ENCODE assay signal across 13 cellular contexts in genomic region chr18:7872569-7872968, GRCh38.
A peak's percentile ranks its signal among the peaks of the same experiment; 100 is the strongest.
DNase-seq lines count a peak whose midpoint lies in the region; ATAC-seq lines count a peak whose summit lies in the region.
"Had no signal": no experiment of that assay in that cellular context is flagged by ENCODE, and none has a peak within 500 bp of the region (broad histone marks: within the 10 kb centered on the region; RNA-seq: fewer than 3 reads in every experiment).

No MANE protein-coding gene starts in this region.

- H3K4me3 Mint-ChIP-seq in activated T-cell treated with anti-CD3 and anti-CD28 coated beads, Interleukin-2, amount 50 U/mL, for 24 hours = no peak overlapping the region

- no peaks in the 10 kb centered on the region for H3K9me2 ChIP-seq in Karpas-422 (replicated peaks; ENCODE audit: insufficient read depth, low read length)

- H3K9ac ChIP-seq in Karpas-422 (ENCODE audit: low read length) = no peak overlapping the region

- H3K79me2 ChIP-seq in Karpas-422 (ENCODE audit: low read length) = no peaks in the 10 kb centered on the region

- H3K36me3 ChIP-seq in Karpas-422 (ENCODE audit: insufficient read depth, low read length) = no peaks in the 10 kb centered on the region
- H3K36me3 ChIP-seq: SJSA1, spleen had no signal

- no peaks in the 10 kb centered on the region for H3K9me3 Mint-ChIP-seq in activated T-cell treated with anti-CD3 and anti-CD28 coated beads, Interleukin-2, amount 50 U/mL, for 24 hours

- ATAC-seq in left ventricle myocardium superior = peak; percentile 83
- no peak for ATAC-seq in GM21367 (IDR thresholded peaks at IDR 0.05; ENCODE audit: unreplicated experiment)

- H3K27ac Mint-ChIP-seq in activated T-cell treated with anti-CD3 and anti-CD28 coated beads, Interleukin-2, amount 50 U/mL, for 24 hours = no peak overlapping the region

- H3K4me2 ChIP-seq in Karpas-422 (ENCODE audit: low read depth, low read length, poor library complexity, severe bottlenecking) = no peak overlapping the region

- no peak overlapping the region for H2AFZ ChIP-seq in Karpas-422 (ENCODE audit: low read length)

- no peak overlapping the region for H3K27ac ChIP-seq in Karpas-422 (ENCODE audit: low read length)
- H3K27ac ChIP-seq: SJSA1, spleen, tibial artery had no signal

- in situ Hi-C loops in ACHN (cut with HindIII; ENCODE audit: low pct_ligation_motif_present, low pct_unique_long_range_greater_than_20kb, low sequenced_read_pairs) (no loop called here), SK-MEL-5 (cut with HindIII; ENCODE audit: low pct_unique_long_range_greater_than_20kb, low sequenced_read_pairs) (no loop called here)

- no peaks in the 10 kb centered on the region for H3K36me3 Mint-ChIP-seq in activated T-cell treated with anti-CD3 and anti-CD28 coated beads, Interleukin-2, amount 50 U/mL, for 24 hours (ENCODE audit: low read depth)

- peak; percentile 60 for DNase-seq in ACHN
- peak; percentile 23 for DNase-seq in HK-2 (ENCODE audit: unreplicated experiment)
- DNase-seq in SK-MEL-5 (ENCODE audit: low read depth, low spot score) = peak; percentile 78
- no peak for DNase-seq in left ventricle myocardium superior
- DNase-seq in Karpas-422 = no peak
- DNase-seq in activated T-cell treated with anti-CD3 and anti-CD28 coated beads, Interleukin-2, amount 50 U/mL, for 24 hours = no peak
- no peak for DNase-seq in GDM1 (lab: John Stamatoyannopoulos, UW)
- DNase-seq: activated T-cell treated with anti-CD3 and anti-CD28 coated beads, Interleukin-2, amount 50 U/mL, for 48 hours; hypothalamus; spleen; tibial artery had no signal

- H3K4me3 ChIP-seq in Karpas-422 (ENCODE audit: low read length) = no peak overlapping the region
- H3K4me3 ChIP-seq: SJSA1, spleen, tibial artery had no signal

- no peaks in the 10 kb centered on the region for H3K27me3 ChIP-seq in Karpas-422 (ENCODE audit: low read length)
- H3K27me3 ChIP-seq: SJSA1, spleen, tibial artery had no signal

- H3K4me1 Mint-ChIP-seq in activated T-cell treated with anti-CD3 and anti-CD28 coated beads, Interleukin-2, amount 50 U/mL, for 24 hours (ENCODE audit: low read depth) = no peaks in the 10 kb centered on the region

- H3K27me3 Mint-ChIP-seq in activated T-cell treated with anti-CD3 and anti-CD28 coated beads, Interleukin-2, amount 50 U/mL, for 24 hours = no peaks in the 10 kb centered on the region

- H4K20me1 ChIP-seq in Karpas-422 (ENCODE audit: insufficient read depth, low read depth, low read length) = no peaks in the 10 kb centered on the region

- no peaks in the 10 kb centered on the region for H3K4me1 ChIP-seq in Karpas-422 (ENCODE audit: low read length)

- H3K9me3 ChIP-seq in Karpas-422 (ENCODE audit: low read length) = no peaks in the 10 kb centered on the region
- H3K9me3 ChIP-seq: SJSA1, tibial artery had no signal

- intact Hi-C loops in left ventricle myocardium superior (cut with micrococcal nuclease) = no loop called here

Comparison
In these comparisons a context has a peak if more than half of its experiments do, and no peak if none do; other contexts are left out.
1. DNase-seq: peak in ACHN (single experiment), HK-2 (single experiment) and SK-MEL-5 (single experiment); none in left ventricle myocardium superior (single experiment), Karpas-422 (single experiment), activated T-cell treated with anti-CD3 and anti-CD28 coated beads, Interleukin-2, amount 50 U/mL, for 24 hours (single experiment) and GDM1 (single experiment).